1 cellular context compared by ENCODE assay signal in the genomic region with DNA sequence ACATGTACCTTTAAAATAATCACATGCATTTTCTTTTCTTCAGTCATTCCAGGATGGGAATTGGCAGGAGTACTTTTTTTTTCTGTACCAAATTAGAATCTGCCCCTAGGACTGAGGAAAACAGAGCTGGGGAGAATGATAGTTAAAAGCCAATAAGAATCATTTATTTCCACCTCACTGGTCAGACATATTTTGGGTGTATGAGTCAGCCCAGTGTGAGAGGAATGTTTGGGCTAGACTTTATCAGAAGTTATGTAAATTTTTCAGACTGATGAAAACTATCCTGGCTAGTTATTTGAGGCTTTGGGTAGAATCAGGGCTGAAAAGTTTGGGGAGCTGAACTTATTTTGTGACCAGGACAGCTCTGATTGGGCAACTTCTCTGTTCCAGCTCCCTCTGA.
TF ChIP-seq lines count a peak whose summit lies in the region.

No MANE protein-coding gene starts in this region.

TF ChIP-seq in IMR-90, 13 proteins besides CTCF, POLR2A, EP300 and RAD21 (continued from another document):
- TF ChIP-seq, protein P1, sequence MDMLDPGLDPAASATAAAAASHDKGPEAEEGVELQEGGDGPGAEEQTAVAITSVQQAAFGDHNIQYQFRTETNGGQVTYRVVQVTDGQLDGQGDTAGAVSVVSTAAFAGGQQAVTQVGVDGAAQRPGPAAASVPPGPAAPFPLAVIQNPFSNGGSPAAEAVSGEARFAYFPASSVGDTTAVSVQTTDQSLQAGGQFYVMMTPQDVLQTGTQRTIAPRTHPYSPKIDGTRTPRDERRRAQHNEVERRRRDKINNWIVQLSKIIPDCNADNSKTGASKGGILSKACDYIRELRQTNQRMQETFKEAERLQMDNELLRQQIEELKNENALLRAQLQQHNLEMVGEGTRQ (IDR thresholded peaks at IDR 0.05; ENCODE audit: low read depth, low read length): no peak
- no peak for TF ChIP-seq SMC3 (IDR thresholded peaks at IDR 0.05; ENCODE audit: low read depth, low read length)
TF ChIP-seq in IMR-90: peak in this region for 0.
